In genomic region chr7:116588641-116589594, GRCh38 we compare ENCODE assay signal across 8 cellular contexts.
A peak's percentile ranks its signal among the peaks of the same experiment; 100 is the strongest.
DNase-seq lines count a peak whose midpoint lies in the region; ATAC-seq and TF ChIP-seq lines count a peak whose summit lies in the region.

No MANE protein-coding gene starts in this region.

- H3K9me3 ChIP-seq in heart left ventricle (no peaks in the 10 kb centered on the region), gastrocnemius medialis (no peaks in the 10 kb centered on the region)
- H3K9me3 ChIP-seq in effector memory CD4-positive, alpha-beta T cell (ENCODE audit: control insufficient read depth, low read length): no peaks in the 10 kb centered on the region

- peak; percentile 40 for ATAC-seq in GM21381 (IDR thresholded peaks at IDR 0.05; ENCODE audit: unreplicated experiment)
- ATAC-seq in activated CD8-positive, alpha-beta T cell treated with anti-CD3 and anti-CD28 coated beads for 36 hours: peak; percentile 21
- ATAC-seq in heart left ventricle: peak; percentile 29 to 58 (median 50)
- ATAC-seq in gastrocnemius medialis: peak in 1 of 2 donors; percentile 31
- ATAC-seq in HG03159 (IDR thresholded peaks at IDR 0.05; ENCODE audit: unreplicated experiment): no peak

- H3K27ac ChIP-seq in heart left ventricle (peak overlapping the region in 9 of 12 donors; percentile 10 to 57 (median 35)), gastrocnemius medialis (peak overlapping the region in 2 of 4 donors; percentile 36 to 37)
- no peak overlapping the region for H3K27ac ChIP-seq in effector memory CD4-positive, alpha-beta T cell (ENCODE audit: insufficient read depth, low read length, poor library complexity, severe bottlenecking)

- no peak overlapping the region for H3K4me3 Mint-ChIP-seq in activated CD8-positive, alpha-beta T cell treated with anti-CD3 and anti-CD28 coated beads for 36 hours

- H3K4me1 ChIP-seq in heart left ventricle (peaks cover 0 to 43% (median 31%) of the 10 kb centered on the region in 12 donors), gastrocnemius medialis (peaks cover 10 to 12% of the 10 kb centered on the region in 2 donors)
- H3K4me1 ChIP-seq in effector memory CD4-positive, alpha-beta T cell (ENCODE audit: control insufficient read depth, insufficient read depth, low read length, poor library complexity, severe bottlenecking): peaks cover 6% of the 10 kb centered on the region

- 18 to 24% (median 19%) methylated on average over 4 of the region's 4 CpGs for WGBS in heart left ventricle, 4 donors

- H3K36me3 Mint-ChIP-seq in activated CD8-positive, alpha-beta T cell treated with anti-CD3 and anti-CD28 coated beads for 36 hours (ENCODE audit: low read depth): no peaks in the 10 kb centered on the region

- intact Hi-C loops in activated CD8-positive, alpha-beta T cell treated with anti-CD3 and anti-CD28 coated beads for 36 hours (cut with micrococcal nuclease): loop anchor here (1.0 to 10.0 kb wide), 4 partner anchors 62 to 416 kb away; partner anchors contain the start of gene CAV1
- intact Hi-C loops in heart left ventricle (cut with DNase I): loop anchor here (1.0 to 10.0 kb wide), 12 partner anchors 60 to 414 kb away; partner anchors contain the start of gene CAV1 (in 4 of the 10)
- intact Hi-C loops in gastrocnemius medialis (cut with DNase I; ENCODE audit: low total_unique reads): loop anchor here (1.0 to 10.0 kb wide), 2 partner anchors 331 to 414 kb away; no protein-coding TSS in a partner anchor

- H3K27ac Mint-ChIP-seq in activated CD8-positive, alpha-beta T cell treated with anti-CD3 and anti-CD28 coated beads for 36 hours: peak overlapping the region; percentile 61

- no peak for TF ChIP-seq POLR2A in heart left ventricle (IDR thresholded peaks at IDR 0.05)
- no peak for TF ChIP-seq POLR2A in gastrocnemius medialis (IDR thresholded peaks at IDR 0.05)

- POLR2A ChIA-PET in activated CD8-positive, alpha-beta T cell treated with anti-CD3 and anti-CD28 coated beads for 36 hours (lab: Charles Lee): interaction anchor here (0.9 kb wide), 1 partner anchor 331 kb away, joined by 4 read pairs; no protein-coding TSS in a partner anchor

- H3K4me3 ChIP-seq in heart left ventricle (no peak overlapping the region), gastrocnemius medialis (no peak overlapping the region)
- H3K4me3 ChIP-seq in effector memory CD4-positive, alpha-beta T cell (ENCODE audit: insufficient read depth, low read depth, low read length, poor library complexity, severe bottlenecking): no peak overlapping the region

- H3K27me3 Mint-ChIP-seq in activated CD8-positive, alpha-beta T cell treated with anti-CD3 and anti-CD28 coated beads for 36 hours: peaks cover 22% of the 10 kb centered on the region

- peak; percentile 60 for DNase-seq in COR-L47 (lab: John Stamatoyannopoulos, UW)
- peak; percentile 20 for DNase-seq in NCI-H1417 treated with DMSO at 0.1 percent for 48 hours (lab: John Stamatoyannopoulos, UW)
- no peak for DNase-seq in activated CD8-positive, alpha-beta T cell treated with anti-CD3 and anti-CD28 coated beads for 36 hours
- no peak for DNase-seq in heart left ventricle
- DNase-seq in gastrocnemius medialis: no peak
- no peak for DNase-seq in effector memory CD4-positive, alpha-beta T cell

- H3K4me1 Mint-ChIP-seq in activated CD8-positive, alpha-beta T cell treated with anti-CD3 and anti-CD28 coated beads for 36 hours (ENCODE audit: low read depth): peaks cover 26% of the 10 kb centered on the region

- peak; percentile 85 for TF ChIP-seq CTCF in activated CD8-positive, alpha-beta T cell treated with anti-CD3 and anti-CD28 coated beads for 36 hours (IDR thresholded peaks at IDR 0.05)
- TF ChIP-seq CTCF in heart left ventricle (IDR thresholded peaks at IDR 0.05): peak; percentile 58 to 88 (median 75)
- TF ChIP-seq CTCF in gastrocnemius medialis (IDR thresholded peaks at IDR 0.05 in 4 of 5, conservative IDR thresholded peaks at IDR 0.05 in 1 of 5): peak; percentile 66 to 84 (median 71)

- peaks cover 0 to 5% (median 0%) of the 10 kb centered on the region in 9 donors for H3K27me3 ChIP-seq in heart left ventricle
- H3K27me3 ChIP-seq in gastrocnemius medialis: no peaks in the 10 kb centered on the region
- peaks cover 8% of the 10 kb centered on the region for H3K27me3 ChIP-seq in effector memory CD4-positive, alpha-beta T cell (replicated peaks; ENCODE audit: control insufficient read depth, insufficient read depth, low read length, poor library complexity, severe bottlenecking)

- in situ Hi-C loops in gastrocnemius medialis (cut with MboI; ENCODE audit: low sequenced_read_pairs in 4 of 4): loop anchor here in 3 of 4 donors (10.0 to 25.0 kb wide), 3 partner anchors 54 to 327 kb away; partner anchors contain the start of gene CAV1 (in 1 of the 3)

- H3K36me3 ChIP-seq in heart left ventricle: no peaks in the 10 kb centered on the region
- H3K36me3 ChIP-seq in gastrocnemius medialis: no peaks in the 10 kb centered on the region
- no peaks in the 10 kb centered on the region for H3K36me3 ChIP-seq in effector memory CD4-positive, alpha-beta T cell (ENCODE audit: control insufficient read depth, insufficient read depth, low read length)

- H3K9me3 Mint-ChIP-seq in activated CD8-positive, alpha-beta T cell treated with anti-CD3 and anti-CD28 coated beads for 36 hours: no peaks in the 10 kb centered on the region

- CTCF ChIA-PET in activated CD8-positive, alpha-beta T cell treated with anti-CD3 and anti-CD28 coated beads for 36 hours (lab: Charles Lee): interaction anchor here (0.6 to 2.3 kb wide), 24 partner anchors 8 to 455 kb away, joined by 3 to 19 read pairs (median 3); no protein-coding TSS in a partner anchor

Comparison
In these comparisons a context has a peak if more than half of its experiments do, and no peak if none do; other contexts are left out.
1. DNase-seq: peak in COR-L47 (single experiment) and NCI-H1417 treated with DMSO at 0.1 percent for 48 hours (single experiment); none in activated CD8-positive, alpha-beta T cell treated with anti-CD3 and anti-CD28 coated beads for 36 hours (single experiment), heart left ventricle (0 of 5), gastrocnemius medialis (0 of 2) and effector memory CD4-positive, alpha-beta T cell (0 of 3).
2. Peak in every context shown above with its lines, with median percentiles within 50 percentile points of each other: CTCF ChIP-seq.